ENCODE assay signal across 29 cellular contexts in the genomic region with DNA sequence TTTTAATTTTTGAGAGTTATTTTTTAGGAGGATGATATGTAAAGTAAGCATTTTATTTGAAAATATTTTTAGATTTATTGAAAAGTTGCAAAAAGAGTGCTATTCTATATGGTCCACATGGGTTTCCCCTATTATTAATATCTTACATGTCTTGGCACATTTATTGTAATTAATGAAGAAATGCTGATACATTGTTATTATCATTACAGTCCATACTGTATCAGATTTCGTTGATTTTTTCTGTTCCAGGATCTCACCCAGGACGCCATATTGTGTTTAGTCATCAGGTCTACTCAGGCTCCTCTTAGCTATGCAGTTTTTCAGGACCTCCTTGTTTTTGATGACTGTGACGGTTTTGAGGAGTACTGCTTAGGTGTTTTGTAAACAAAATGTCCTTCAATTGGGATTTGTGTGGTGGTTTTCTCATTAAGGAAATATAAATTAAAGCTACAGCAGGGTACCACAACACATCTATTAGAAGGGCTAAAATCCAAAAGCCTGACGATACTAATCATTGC.
"Had no signal": no experiment of that assay in that cellular context is flagged by ENCODE, and none has a peak within 500 bp of the region (broad histone marks: within the 10 kb centered on the region; RNA-seq: fewer than 3 reads in every experiment).

No MANE protein-coding gene starts in this region.

- FAIRE-seq: TTC549 had no signal

- H3K4me1 ChIP-seq: ascending aorta, breast epithelium had no signal

- H3K36me3 ChIP-seq: ascending aorta, breast epithelium had no signal

- H3K27ac ChIP-seq: ascending aorta, breast epithelium, VCaP had no signal

- H3K9me3 ChIP-seq: ascending aorta, breast epithelium had no signal

- H3K4me3 ChIP-seq: ascending aorta, breast epithelium had no signal

- H3K27me3 ChIP-seq: ascending aorta, breast epithelium had no signal

- ATAC-seq: activated CD8-positive, alpha-beta T cell treated with anti-CD3 and anti-CD28 coated beads for 36 hours; activated naive CD8-positive, alpha-beta T cell treated with anti-CD3 and anti-CD28 coated beads, Interleukin-2, amount 50 U/mL, for 24 hours; activated T-cell treated with anti-CD3 and anti-CD28 coated beads, Interleukin-2, amount 50 U/mL, for 4 hours; activated T-cell treated with anti-CD3 and anti-CD28 coated beads, Interleukin-2, amount 50 U/mL, for 72 hours; activated T-helper 17 cell treated with anti-CD3 and anti-CD28 coated beads, Interleukin-2, amount 50 U/mL, for 72 hours had no signal

- DNase-seq: activated B cell treated with CpG ODN at 0.5 μM for 24 hours; activated CD4-positive, alpha-beta memory T cell treated with anti-CD3 and anti-CD28 coated beads for 36 hours; activated CD4-positive, alpha-beta T cell treated with anti-CD3 and anti-CD28 coated beads for 4 hours; activated CD4-positive, alpha-beta T cell treated with anti-CD3 and anti-CD28 coated beads, Interleukin-2, amount 10 ng/mL, durations not matched to agents 24 days and 14 days; activated CD4-positive, alpha-beta T cell treated with anti-CD3 and anti-CD28 coated beads, Interleukin-2, amount 50 U/mL, for 1 hour; activated CD4-positive, alpha-beta T cell treated with anti-CD3 and anti-CD28 coated beads, Interleukin-2, amount 50 U/mL, for 4 hours; activated CD4-positive, CD25-positive, alpha-beta regulatory T cell treated with anti-CD3 and anti-CD28 coated beads, Interleukin-2, amount 50 U/mL, for 72 hours; activated CD8-positive, alpha-beta memory T cell treated with anti-CD3 and anti-CD28 coated beads, Interleukin-2, amount 50 U/mL, for 4 hours; activated CD8-positive, alpha-beta T cell treated with anti-CD3 and anti-CD28 coated beads for 36 hours; activated effector memory CD4-positive, alpha-beta T cell treated with anti-CD3 and anti-CD28 coated beads, Interleukin-2, amount 50 U/mL, for 16 hours; activated gamma-delta T cell treated with Interleukin-2 at 50 U/mL for 16 hours; activated naive CD4-positive, alpha-beta T cell; activated naive CD4-positive, alpha-beta T cell treated with anti-CD3 and anti-CD28 coated beads for 36 hours; activated naive CD8-positive, alpha-beta T cell treated with anti-CD3 and anti-CD28 coated beads, Interleukin-2, amount 10 ng/mL, durations not matched to agents 7 days and 5 days; activated naive CD8-positive, alpha-beta T cell treated with anti-CD3 and anti-CD28 coated beads, Interleukin-2, amount 50 U/mL, for 24 hours; activated T-cell treated with anti-CD3 and anti-CD28 coated beads for 4 hours; activated T-cell treated with anti-CD3 and anti-CD28 coated beads, Interleukin-2, amount 50 U/mL, for 1 hour; activated T-cell treated with anti-CD3 and anti-CD28 coated beads, Interleukin-2, amount 50 U/mL, for 4 hours; activated T-cell treated with anti-CD3 and anti-CD28 coated beads, Interleukin-2, amount 50 U/mL, for 72 hours; amygdala; anterior cingulate cortex; central memory CD4-positive, alpha-beta T cell; T-helper 2 cell; T-helper 9 cell had no signal
